10 cellular contexts compared by ENCODE assay signal in genomic region chr5:166370928-166371690, GRCh38.
DNase-seq lines count a peak whose midpoint lies in the region; ATAC-seq and TF ChIP-seq lines count a peak whose summit lies in the region.
"Had no signal": no experiment of that assay in that cellular context is flagged by ENCODE, and none has a peak within 500 bp of the region (broad histone marks: within the 10 kb centered on the region; RNA-seq: fewer than 3 reads in every experiment).

No MANE protein-coding gene starts in this region.

- CTCF ChIA-PET in PC-3 (lab: Charles Lee): no interaction called here
- CTCF ChIA-PET in activated naive CD4-positive, alpha-beta T cell treated with anti-CD3 and anti-CD28 coated beads, Interleukin-2, amount 10 ng/mL, durations not matched to agents 7 days and 5 days (lab: Charles Lee): no interaction called here

- H3K4me1 Mint-ChIP-seq in activated naive CD4-positive, alpha-beta T cell treated with anti-CD3 and anti-CD28 coated beads, Interleukin-2, amount 10 ng/mL, durations not matched to agents 7 days and 5 days: peaks cover 2% of the 10 kb centered on the region
- H3K4me1 Mint-ChIP-seq: naive B cell had no signal

- H3F3A ChIP-seq in PC-3 (ENCODE audit: low read length, unreplicated experiment): no peaks in the 10 kb centered on the region

- H3K27me3 ChIP-seq in PC-3 (ENCODE audit: low read length): no peaks in the 10 kb centered on the region

- H3K4me3 ChIP-seq in PC-3 (ENCODE audit: low read length): peak overlapping the region; percentile 69

- POLR2A ChIA-PET in PC-3 (lab: Charles Lee; ENCODE audit: unreplicated experiment): no interaction called here

- H3K27me3 Mint-ChIP-seq in activated naive CD4-positive, alpha-beta T cell treated with anti-CD3 and anti-CD28 coated beads, Interleukin-2, amount 10 ng/mL, durations not matched to agents 7 days and 5 days: no peaks in the 10 kb centered on the region
- H3K27me3 Mint-ChIP-seq: naive B cell had no signal

- H3K9me2 ChIP-seq in PC-3 (replicated peaks; ENCODE audit: low read length): no peaks in the 10 kb centered on the region

- H3K4me2 ChIP-seq in PC-3 (ENCODE audit: low read length): peak overlapping the region; percentile 83

- no peaks in the 10 kb centered on the region for H4K20me1 ChIP-seq in PC-3 (ENCODE audit: low read length)

- H3K27ac Mint-ChIP-seq in activated naive CD4-positive, alpha-beta T cell treated with anti-CD3 and anti-CD28 coated beads, Interleukin-2, amount 10 ng/mL, durations not matched to agents 7 days and 5 days: no peak overlapping the region
- H3K27ac Mint-ChIP-seq: naive B cell had no signal

- no peaks in the 10 kb centered on the region for H3K9me3 Mint-ChIP-seq in activated naive CD4-positive, alpha-beta T cell treated with anti-CD3 and anti-CD28 coated beads, Interleukin-2, amount 10 ng/mL, durations not matched to agents 7 days and 5 days

- DNase-seq in NOMO-1 treated with DMSO at 0.1 percent for 48 hours (lab: John Stamatoyannopoulos, UW; ENCODE audit: unreplicated experiment) (peak; percentile 4), NOMO-1 treated with dmso at 0.1 percent for 144 hours (lab: John Stamatoyannopoulos, UW; ENCODE audit: unreplicated experiment) (no peak), PC-3 (peak; percentile 18), fibroblast of peridontal ligament (ENCODE audit: extremely low read depth) (peak; percentile 27), superior temporal gyrus (ENCODE audit: extremely low spot score) (peak; percentile 41), omental fat pad (ENCODE audit: low spot score) (no peak), GM19240 (ENCODE audit: insufficient read length, low spot score) (no peak)
- DNase-seq in activated naive CD4-positive, alpha-beta T cell treated with anti-CD3 and anti-CD28 coated beads, Interleukin-2, amount 10 ng/mL, durations not matched to agents 7 days and 5 days: no peak
- DNase-seq: naive B cell, NCI-H345 had no signal

- H3K27ac ChIP-seq in PC-3 (ENCODE audit: low read length): no peak overlapping the region

- no peak for TF ChIP-seq CTCF in PC-3 (conservative IDR thresholded peaks at IDR 0.05; ENCODE audit: low read depth, low read length)
- no peak for TF ChIP-seq CTCF in omental fat pad (IDR thresholded peaks at IDR 0.05)

- H3K9me3 ChIP-seq in PC-3 (ENCODE audit: low read length): no peaks in the 10 kb centered on the region

- H3K36me3 Mint-ChIP-seq in activated naive CD4-positive, alpha-beta T cell treated with anti-CD3 and anti-CD28 coated beads, Interleukin-2, amount 10 ng/mL, durations not matched to agents 7 days and 5 days: no peaks in the 10 kb centered on the region
- H3K36me3 Mint-ChIP-seq: naive B cell had no signal

- H3K79me2 ChIP-seq in PC-3 (ENCODE audit: low read length): no peaks in the 10 kb centered on the region

- intact Hi-C loops in PC-3 (cut with micrococcal nuclease): no loop called here

- no peak overlapping the region for H3K4me3 Mint-ChIP-seq in activated naive CD4-positive, alpha-beta T cell treated with anti-CD3 and anti-CD28 coated beads, Interleukin-2, amount 10 ng/mL, durations not matched to agents 7 days and 5 days
- H3K4me3 Mint-ChIP-seq: naive B cell had no signal

- no peaks in the 10 kb centered on the region for H3K4me1 ChIP-seq in PC-3 (ENCODE audit: insufficient read depth, low read length)

- H3K9ac ChIP-seq in PC-3 (ENCODE audit: low read length): peak overlapping the region; percentile 2; the same call in 1 of the 2 replicates

- peak; percentile 29; the same call in 1 of the 2 replicates for ATAC-seq in PC-3
- no peak for ATAC-seq in omental fat pad (ENCODE audit: low FRiP score)

- no TSS peak for BruUV-seq in PC-3 (replicated peaks; lab: Mats Ljungman, UMichigan)

- H3K36me3 ChIP-seq in PC-3 (ENCODE audit: low read depth, low read length): no peaks in the 10 kb centered on the region

- peak overlapping the region; percentile 92 for H2AFZ ChIP-seq in PC-3 (ENCODE audit: low read length)

Comparison
In these comparisons a context has a peak if more than half of its experiments do, and no peak if none do; other contexts are left out.
1. DNase-seq: peak in NOMO-1 treated with DMSO at 0.1 percent for 48 hours (single experiment), PC-3 (single experiment), fibroblast of peridontal ligament (single experiment) and superior temporal gyrus (single experiment); none in NOMO-1 treated with dmso at 0.1 percent for 144 hours (single experiment), activated naive CD4-positive, alpha-beta T cell treated with anti-CD3 and anti-CD28 coated beads, Interleukin-2, amount 10 ng/mL, durations not matched to agents 7 days and 5 days (single experiment), omental fat pad (single experiment) and GM19240 (single experiment).